In genomic region chr15:93072011-93072410, GRCh38 we compare ENCODE assay signal across 8 cellular contexts. TPM values are rescaled to one million over a fixed set of nuclear protein-coding genes. Genes with fewer than 3 reads are reported as not detected.
DNase-seq lines count a peak whose midpoint lies in the region; ATAC-seq and TF ChIP-seq lines count a peak whose summit lies in the region.

No MANE protein-coding gene starts in this region.

- peak overlapping the region; percentile 100 for H3K4me2 ChIP-seq in neural progenitor cell

- H3K27me3 ChIP-seq in Panc1 (ENCODE audit: control insufficient read depth, insufficient read depth, low read length) (peaks cover 29% of the 10 kb centered on the region), esophagus squamous epithelium (peaks cover 0 to 36% (median 0%) of the 10 kb centered on the region in 4 donors), neural progenitor cell (no peaks in the 10 kb centered on the region)

- H3K4me3 ChIP-seq in AG10803 (ENCODE audit: low read length) (peak overlapping the region; percentile 73), Panc1 (ENCODE audit: low read depth in 2 of 2, low read length in 2 of 2) (peak overlapping the region; percentile 44 to 45), esophagus squamous epithelium (peak overlapping the region; percentile 63 to 90 (median 78)), neural progenitor cell (peak overlapping the region; percentile 95)

- H3K36me3 Mint-ChIP-seq in neural progenitor cell, result peaks cover 23% of the 10 kb centered on the region

- no peak overlapping the region for H2AFZ ChIP-seq in neural progenitor cell (replicated peaks)

- CTCF ChIA-PET in Panc1 (lab: Charles Lee), result interaction anchor here (1.4 kb wide), 1 partner anchor 42 kb away, joined by 3 read pairs; no protein-coding TSS in a partner anchor

- no peak for ATAC-seq in Panc1
- no peak for ATAC-seq in GM21390 (IDR thresholded peaks at IDR 0.05; ENCODE audit: unreplicated experiment)

- TF ChIP-seq CTCF in AG10803 (conservative IDR thresholded peaks at IDR 0.05; ENCODE audit: low read length) (no peak), Panc1 (IDR thresholded peaks at IDR 0.05) (no peak), esophagus squamous epithelium (IDR thresholded peaks at IDR 0.05) (no peak), neural progenitor cell (IDR thresholded peaks at IDR 0.05) (no peak)

- no peak for TF ChIP-seq POLR2A in esophagus squamous epithelium (IDR thresholded peaks at IDR 0.05)

- peaks cover 98% of the 10 kb centered on the region for H4K20me1 ChIP-seq in neural progenitor cell (ENCODE audit: low read depth)

- peaks cover 82% of the 10 kb centered on the region for H3K4me1 Mint-ChIP-seq in neural progenitor cell

- H3K79me2 ChIP-seq in neural progenitor cell (ENCODE audit: low read depth), result peaks cover 100% of the 10 kb centered on the region

- 1 to 3% methylated on average over 10 of the region's 10 CpGs for WGBS in esophagus squamous epithelium, 2 donors

- no TSS peak for BruUV-seq in Panc1 (replicated peaks; lab: Mats Ljungman, UMichigan)

- DNase-seq in AG10803 (ENCODE audit: low read depth), result peak; percentile 62
- DNase-seq in Panc1 (ENCODE audit: low read depth, low spot score), result no peak
- DNase-seq in esophagus squamous epithelium (lab: John Stamatoyannopoulos, UW), result no peak
- DNase-seq in neural progenitor cell (ENCODE audit: low spot score), result peak; percentile 51
- no peak for DNase-seq in NOMO-1 treated with DMSO at 0.1 percent for 48 hours (lab: John Stamatoyannopoulos, UW; ENCODE audit: unreplicated experiment)
- DNase-seq in COR-L47 (lab: John Stamatoyannopoulos, UW), result no peak
- no peak for DNase-seq in stimulated activated CD4-positive, alpha-beta T cell treated with anti-CD3 and anti-CD28 coated beads, Interleukin-2, amount 100 ng/mL, for 48 hours

- in situ Hi-C loops in Panc1 (cut with HindIII; ENCODE audit: low pct_unique_long_range_greater_than_20kb, low sequenced_read_pairs), result no loop called here

- H3K27me3 Mint-ChIP-seq in neural progenitor cell (ENCODE audit: insufficient read depth, low read depth), result no peaks in the 10 kb centered on the region

- H3F3A ChIP-seq in neural progenitor cell (ENCODE audit: low read depth), result peaks cover 94% of the 10 kb centered on the region

- H3K9me3 ChIP-seq in Panc1 (ENCODE audit: control insufficient read depth, insufficient read depth, low read depth, low read length) (no peaks in the 10 kb centered on the region), esophagus squamous epithelium (no peaks in the 10 kb centered on the region), neural progenitor cell (ENCODE audit: low read depth) (no peaks in the 10 kb centered on the region)

- intact Hi-C loops in Panc1 (cut with micrococcal nuclease; ENCODE audit: unreplicated experiment) (no loop called here), esophagus squamous epithelium (cut with DNase I) (no loop called here)

- H3K36me3 ChIP-seq in Panc1 (ENCODE audit: control insufficient read depth, insufficient read depth, low read length) (no peaks in the 10 kb centered on the region), esophagus squamous epithelium (peaks cover 0 to 17% (median 0%) of the 10 kb centered on the region in 3 donors), neural progenitor cell (peaks cover 6% of the 10 kb centered on the region)

- peaks cover 3% of the 10 kb centered on the region for H3K9me3 Mint-ChIP-seq in neural progenitor cell

- peak overlapping the region; percentile 97 for H3K4me3 Mint-ChIP-seq in neural progenitor cell

- peak overlapping the region; percentile 73 for H3K9ac ChIP-seq in neural progenitor cell

- POLR2A ChIA-PET in Panc1 (lab: Charles Lee), result interaction anchor here (0.5 kb wide), 1 partner anchor 189 kb away, joined by 3 read pairs; no protein-coding TSS in a partner anchor

- H3K27ac ChIP-seq in Panc1 (ENCODE audit: low read length) (no peak overlapping the region), esophagus squamous epithelium (peak overlapping the region; percentile 89 to 98 (median 94)), neural progenitor cell (peak overlapping the region; percentile 83)

- H3K4me1 ChIP-seq in Panc1 (ENCODE audit: control insufficient read depth, insufficient read depth, low read length) (peaks cover 7% of the 10 kb centered on the region), esophagus squamous epithelium (peaks cover 44 to 100% (median 55%) of the 10 kb centered on the region in 3 donors), neural progenitor cell (peaks cover 83% of the 10 kb centered on the region)

- peak overlapping the region; percentile 84 for H3K27ac Mint-ChIP-seq in neural progenitor cell

RNA-seq across cellular contexts. Expression of gene RGMA, which starts 17.0 kb away (rescaled TPM):
- total RNA-seq in Panc1 (2021; ENCODE audit: unreplicated experiment) (0.62 TPM), esophagus squamous epithelium (10 to 100 TPM; 18.8 to 74.7 (median 47.1) TPM), neural progenitor cell (ENCODE audit: low replicate concordance) (41.4 and 85.1 TPM in 2 replicates)
- 0.07 TPM for polyA plus RNA-seq in Panc1 (2012; ENCODE audit: insufficient read length)

Comparison
In these comparisons a context has a peak if more than half of its experiments do, and no peak if none do; other contexts are left out.
1. DNase-seq: peak in AG10803 (single experiment) and neural progenitor cell (single experiment); none in Panc1 (single experiment), esophagus squamous epithelium (single experiment), NOMO-1 treated with DMSO at 0.1 percent for 48 hours (single experiment), COR-L47 (single experiment) and stimulated activated CD4-positive, alpha-beta T cell treated with anti-CD3 and anti-CD28 coated beads, Interleukin-2, amount 100 ng/mL, for 48 hours (0 of 2).
2. H3K4me3 ChIP-seq: peak in every context shown above with its lines; median percentile 95 in neural progenitor cell; 78 in esophagus squamous epithelium; 73 in AG10803; 44 in Panc1.
3. RNA of gene RGMA, which starts 17.0 kb away (total RNA-seq): 18.8 to 74.7 TPM in esophagus squamous epithelium and 41.4 to 85.1 TPM in neural progenitor cell; 0.62 TPM in Panc1 (single experiment); every median in the first group is over 10 times any median in the second.